In genomic region chr5:158695595-158696330, GRCh38 we compare ENCODE assay signal across 9 cellular contexts.
DNase-seq lines count a peak whose midpoint lies in the region; ATAC-seq, FAIRE-seq and TF ChIP-seq lines count a peak whose summit lies in the region.
"Had no signal": no experiment of that assay in that cellular context is flagged by ENCODE, and none has a peak within 500 bp of the region (broad histone marks: within the 10 kb centered on the region; RNA-seq: fewer than 3 reads in every experiment).

No MANE protein-coding gene starts in this region.

- no peak overlapping the region for H3K23ac ChIP-seq in mesendoderm (ENCODE audit: low read length)

- no peak overlapping the region for H3K9ac ChIP-seq in mesendoderm (ENCODE audit: low read length)

- H3K4me3 Mint-ChIP-seq in activated CD8-positive, alpha-beta T cell treated with anti-CD3 and anti-CD28 coated beads for 36 hours: no peak overlapping the region
- H3K4me3 Mint-ChIP-seq: activated naive CD8-positive, alpha-beta T cell had no signal

- H4K5ac ChIP-seq in mesendoderm (ENCODE audit: low read length): no peak overlapping the region

- intact Hi-C loops in activated CD8-positive, alpha-beta T cell treated with anti-CD3 and anti-CD28 coated beads for 36 hours (cut with micrococcal nuclease): loop anchor here (1.0 to 10.0 kb wide), 3 partner anchors 411 to 521 kb away; no protein-coding TSS in a partner anchor

- POLR2A ChIA-PET in activated CD8-positive, alpha-beta T cell treated with anti-CD3 and anti-CD28 coated beads for 36 hours (lab: Charles Lee): interaction anchor here (0.6 to 0.8 kb wide), 2 partner anchors 427 to 974 kb away, joined by 3 to 4 read pairs; no protein-coding TSS in a partner anchor

- H2BK120ac ChIP-seq in mesendoderm (ENCODE audit: low read depth, low read length): no peak overlapping the region

- peak; percentile 98 for TF ChIP-seq CTCF in activated CD8-positive, alpha-beta T cell treated with anti-CD3 and anti-CD28 coated beads for 36 hours (IDR thresholded peaks at IDR 0.05)

- FAIRE-seq in GM19239 (lab: Jason Lieb, UNC): peak; percentile 99

- no peaks in the 10 kb centered on the region for H3K27me3 ChIP-seq in effector memory CD4-positive, alpha-beta T cell (replicated peaks; ENCODE audit: control insufficient read depth, insufficient read depth, low read length, poor library complexity, severe bottlenecking)
- H3K27me3 ChIP-seq in mesendoderm (ENCODE audit: insufficient read depth, low read length, poor library complexity): no peaks in the 10 kb centered on the region

- no peak overlapping the region for H3K4ac ChIP-seq in mesendoderm (ENCODE audit: low read depth, low read length)

- DNase-seq in C1 segment of cervical spinal cord (lab: John Stamatoyannopoulos, UW) (peak; percentile 1 to 70 (median 27)), GM19239 (ENCODE audit: insufficient read length, low spot score) (peak; percentile 48), NCI-H748 treated with DMSO at 0.1 percent for 48 hours (lab: John Stamatoyannopoulos, UW) (peak; percentile 39), mesendoderm (peak; percentile 82)
- peak; percentile 79 for DNase-seq in activated CD8-positive, alpha-beta T cell treated with anti-CD3 and anti-CD28 coated beads for 36 hours
- DNase-seq in effector memory CD4-positive, alpha-beta T cell: peak; percentile 26 to 48 (median 28)
- peak; percentile 37 to 46 for DNase-seq in stimulated activated CD8-positive, alpha-beta memory T cell treated with anti-CD3 and anti-CD28 coated beads, Interleukin-4, amount 100 ng/mL, for 1 hour (ENCODE audit: low read depth in 2 of 2, low spot score in 1 of 2)

- no peaks in the 10 kb centered on the region for H3K27me3 Mint-ChIP-seq in activated CD8-positive, alpha-beta T cell treated with anti-CD3 and anti-CD28 coated beads for 36 hours

- H3K27ac Mint-ChIP-seq in activated CD8-positive, alpha-beta T cell treated with anti-CD3 and anti-CD28 coated beads for 36 hours: no peak overlapping the region
- H3K27ac Mint-ChIP-seq: activated naive CD8-positive, alpha-beta T cell had no signal

- no peak overlapping the region for H3K18ac ChIP-seq in mesendoderm (ENCODE audit: low read length)

- H3K27ac ChIP-seq in effector memory CD4-positive, alpha-beta T cell (ENCODE audit: insufficient read depth, low read length, poor library complexity, severe bottlenecking): no peak overlapping the region
- no peak overlapping the region for H3K27ac ChIP-seq in mesendoderm (ENCODE audit: low read depth, low read length)

- H2BK5ac ChIP-seq in mesendoderm (ENCODE audit: low read length): no peak overlapping the region

- H3K56ac ChIP-seq in mesendoderm (ENCODE audit: low read length): no peak overlapping the region

- H3K9me3 ChIP-seq in effector memory CD4-positive, alpha-beta T cell (ENCODE audit: control insufficient read depth, low read length): no peaks in the 10 kb centered on the region

- no peak overlapping the region for H2BK15ac ChIP-seq in mesendoderm (replicated peaks; ENCODE audit: low read depth)

- H3K4me3 ChIP-seq in effector memory CD4-positive, alpha-beta T cell (ENCODE audit: insufficient read depth, low read depth, low read length, poor library complexity, severe bottlenecking): no peak overlapping the region
- H3K4me3 ChIP-seq in mesendoderm (ENCODE audit: low read length): no peak overlapping the region

- H3K79me1 ChIP-seq in mesendoderm (ENCODE audit: low read length): no peaks in the 10 kb centered on the region

- H2AK5ac ChIP-seq in mesendoderm (ENCODE audit: low read length): no peak overlapping the region

- H3K36me3 ChIP-seq in effector memory CD4-positive, alpha-beta T cell (ENCODE audit: control insufficient read depth, insufficient read depth, low read length): no peaks in the 10 kb centered on the region
- no peaks in the 10 kb centered on the region for H3K36me3 ChIP-seq in mesendoderm (ENCODE audit: control insufficient read depth, insufficient read depth, low read length)

- no peaks in the 10 kb centered on the region for H3K4me1 ChIP-seq in effector memory CD4-positive, alpha-beta T cell (ENCODE audit: control insufficient read depth, insufficient read depth, low read length, poor library complexity, severe bottlenecking)
- no peaks in the 10 kb centered on the region for H3K4me1 ChIP-seq in mesendoderm (ENCODE audit: control insufficient read depth, low read depth, low read length)

- H3K36me3 Mint-ChIP-seq in activated CD8-positive, alpha-beta T cell treated with anti-CD3 and anti-CD28 coated beads for 36 hours (ENCODE audit: low read depth): no peaks in the 10 kb centered on the region
- H3K36me3 Mint-ChIP-seq: activated naive CD8-positive, alpha-beta T cell had no signal

- no peaks in the 10 kb centered on the region for H3K9me3 Mint-ChIP-seq in activated CD8-positive, alpha-beta T cell treated with anti-CD3 and anti-CD28 coated beads for 36 hours

- peak; percentile 95 for ATAC-seq in HG03342 (IDR thresholded peaks at IDR 0.05; ENCODE audit: unreplicated experiment)
- ATAC-seq in activated CD8-positive, alpha-beta T cell treated with anti-CD3 and anti-CD28 coated beads for 36 hours: peak; percentile 80

- no peaks in the 10 kb centered on the region for H3K79me2 ChIP-seq in mesendoderm (ENCODE audit: control insufficient read depth, insufficient read depth, low read length)

- no peak overlapping the region for H3K4me2 ChIP-seq in mesendoderm (ENCODE audit: low read length)

- no CpG with 5 or more reads among the region's 7 CpGs for WGBS in mesendoderm (ENCODE audit: extremely low coverage, insufficient coverage, low lambda C conversion rate)

- CTCF ChIA-PET in activated CD8-positive, alpha-beta T cell treated with anti-CD3 and anti-CD28 coated beads for 36 hours (lab: Charles Lee): interaction anchor here (0.6 to 12.1 kb wide), 61 partner anchors 8 to 621 kb away, joined by 3 to 193 read pairs (median 5); no protein-coding TSS in a partner anchor

- H3K4me1 Mint-ChIP-seq in activated CD8-positive, alpha-beta T cell treated with anti-CD3 and anti-CD28 coated beads for 36 hours (ENCODE audit: low read depth): peaks cover 2% of the 10 kb centered on the region

- H4K8ac ChIP-seq in mesendoderm (ENCODE audit: low read depth, low read length): no peak overlapping the region

Comparison
In these comparisons a context has a peak if more than half of its experiments do, and no peak if none do; other contexts are left out.
1. DNase-seq: peak in every context shown above with its lines; median percentile 82 in mesendoderm; 79 in activated CD8-positive, alpha-beta T cell treated with anti-CD3 and anti-CD28 coated beads for 36 hours; 48 in GM19239; 42 in stimulated activated CD8-positive, alpha-beta memory T cell treated with anti-CD3 and anti-CD28 coated beads, Interleukin-4, amount 100 ng/mL, for 1 hour; 39 in NCI-H748 treated with DMSO at 0.1 percent for 48 hours; 28 in effector memory CD4-positive, alpha-beta T cell; 27 in C1 segment of cervical spinal cord.